ENCODE assay signal across 16 cellular contexts in the genomic region with DNA sequence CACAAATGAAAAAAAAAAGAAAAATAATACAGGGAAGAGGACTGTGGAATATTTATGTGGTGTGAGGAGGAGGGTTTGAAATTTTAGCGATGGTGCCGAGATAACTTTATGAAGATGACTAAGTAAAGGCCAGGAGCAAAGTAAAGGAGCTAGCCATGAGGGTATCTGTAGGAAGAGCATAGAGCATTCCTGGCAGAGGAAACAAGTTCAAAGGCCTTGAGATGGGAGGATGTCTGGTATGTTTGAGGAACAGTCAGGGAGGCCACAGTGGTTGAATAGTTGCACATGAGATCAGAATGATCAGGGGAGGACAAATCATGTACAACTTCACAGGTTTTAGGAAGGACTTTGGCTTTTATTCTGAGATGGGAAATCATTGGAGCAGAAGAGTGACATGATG. TPM values are rescaled to one million over a fixed set of nuclear protein-coding genes. Genes with fewer than 3 reads are reported as not detected.
DNase-seq lines count a peak whose midpoint lies in the region; ATAC-seq and TF ChIP-seq lines count a peak whose summit lies in the region.
"Had no signal": no experiment of that assay in that cellular context is flagged by ENCODE, and none has a peak within 500 bp of the region (broad histone marks: within the 10 kb centered on the region; RNA-seq: fewer than 3 reads in every experiment).

No MANE protein-coding gene starts in this region.

- intact Hi-C loops in PC-9 (cut with micrococcal nuclease; ENCODE audit: unreplicated experiment) = loop anchor here (10.0 kb wide), 1 partner anchor 136 kb away; a partner anchor contains a TSS

- H3K79me2 ChIP-seq in PC-9 (ENCODE audit: low read depth) = peaks cover 92% of the 10 kb centered on the region

- BruUV-seq in PC-9 (replicated peaks; lab: Mats Ljungman, UMichigan) = no TSS peak

- peaks cover 50% of the 10 kb centered on the region for H3K4me1 Mint-ChIP-seq in activated naive CD8-positive, alpha-beta T cell (ENCODE audit: low read depth)
- H3K4me1 Mint-ChIP-seq in activated naive CD8-positive, alpha-beta T cell treated with anti-CD3 and anti-CD28 coated beads for 36 hours = peaks cover 43% of the 10 kb centered on the region
- H3K4me1 Mint-ChIP-seq in glutamatergic neuron (ENCODE audit: low read depth, unreplicated experiment) = peaks cover 2% of the 10 kb centered on the region
- H3K4me1 Mint-ChIP-seq in naive thymus-derived CD8-positive, alpha-beta T cell = peaks cover 17 to 53% (median 49%) of the 10 kb centered on the region in 4 donors

- H3K27me3 ChIP-seq in PC-9 (ENCODE audit: insufficient read depth, low read depth) = no peaks in the 10 kb centered on the region

- H3F3A ChIP-seq in PC-9 (ENCODE audit: insufficient read depth, low read depth) = peaks cover 52% of the 10 kb centered on the region

- POLR2A ChIA-PET in PC-9 (lab: Charles Lee; ENCODE audit: unreplicated experiment) = no interaction called here
- POLR2A ChIA-PET in naive thymus-derived CD8-positive, alpha-beta T cell (lab: Charles Lee) = interaction anchor here (0.6 kb wide), 1 partner anchor 91 kb away, joined by 3 read pairs; no protein-coding TSS in a partner anchor

- H3K27ac ChIP-seq in PC-9 = no peak overlapping the region
- H3K27ac ChIP-seq: HL-60 had no signal

- H3K4me2 ChIP-seq in PC-9 = peak overlapping the region; percentile 17; the same call in 1 of the 2 replicates

- ATAC-seq in left lobe of liver = no peak
- no peak for ATAC-seq in naive thymus-derived CD8-positive, alpha-beta T cell

- no peak overlapping the region; the same call in 1 of the 2 replicates for H3K4me3 ChIP-seq in PC-9

- H3K36me3 Mint-ChIP-seq in activated naive CD8-positive, alpha-beta T cell = peaks cover 26% of the 10 kb centered on the region
- peaks cover 59% of the 10 kb centered on the region for H3K36me3 Mint-ChIP-seq in activated naive CD8-positive, alpha-beta T cell treated with anti-CD3 and anti-CD28 coated beads for 36 hours
- H3K36me3 Mint-ChIP-seq in glutamatergic neuron (ENCODE audit: unreplicated experiment) = peaks cover 18% of the 10 kb centered on the region
- H3K36me3 Mint-ChIP-seq in naive thymus-derived CD8-positive, alpha-beta T cell = peaks cover 17 to 72% (median 30%) of the 10 kb centered on the region in 3 donors

- DNase-seq in activated naive CD8-positive, alpha-beta T cell treated with anti-CD3 and anti-CD28 coated beads for 36 hours = no peak
- DNase-seq in PC-9 = no peak
- no peak for DNase-seq in glutamatergic neuron
- DNase-seq in left lobe of liver (ENCODE audit: low spot score) = no peak
- DNase-seq in naive thymus-derived CD8-positive, alpha-beta T cell = no peak
- DNase-seq in activated CD4-positive, CD25-positive, alpha-beta regulatory T cell (lab: John Stamatoyannopoulos, UW) = no peak
- DNase-seq: BE2C; KBM-7; NCI-H1092; NCI-H2107; NCI-H226; NCI-H526; NK-92 treated with Interleukin-12 subunit alpha and Interleukin-12 subunit beta, amount 100 ng/mL, for 24 hours; OCI-M1 had no signal

- peak overlapping the region; percentile 46 for H3K27ac Mint-ChIP-seq in activated naive CD8-positive, alpha-beta T cell
- no peak overlapping the region for H3K27ac Mint-ChIP-seq in activated naive CD8-positive, alpha-beta T cell treated with anti-CD3 and anti-CD28 coated beads for 36 hours
- H3K27ac Mint-ChIP-seq in glutamatergic neuron (ENCODE audit: unreplicated experiment) = peak overlapping the region; percentile 20
- H3K27ac Mint-ChIP-seq in naive thymus-derived CD8-positive, alpha-beta T cell = peak overlapping the region in 4 of 10 donors; percentile 2 to 49 (median 23)

- H4K20me1 ChIP-seq in PC-9 (ENCODE audit: insufficient read depth) = peaks cover 4% of the 10 kb centered on the region

- H2AFZ ChIP-seq in PC-9 = no peak overlapping the region

- no peaks in the 10 kb centered on the region for H3K9me3 ChIP-seq in PC-9 (ENCODE audit: insufficient read depth, low read depth)
- H3K9me3 ChIP-seq: BE2C had no signal

- no peak overlapping the region for H3K4me3 Mint-ChIP-seq in activated naive CD8-positive, alpha-beta T cell
- no peak overlapping the region for H3K4me3 Mint-ChIP-seq in activated naive CD8-positive, alpha-beta T cell treated with anti-CD3 and anti-CD28 coated beads for 36 hours
- H3K4me3 Mint-ChIP-seq in glutamatergic neuron (ENCODE audit: unreplicated experiment) = no peak overlapping the region
- peak overlapping the region in 2 of 10 donors; percentile 7 to 30 for H3K4me3 Mint-ChIP-seq in naive thymus-derived CD8-positive, alpha-beta T cell

- peaks cover 7% of the 10 kb centered on the region for H3K9me3 Mint-ChIP-seq in activated naive CD8-positive, alpha-beta T cell (ENCODE audit: low read depth)
- H3K9me3 Mint-ChIP-seq in activated naive CD8-positive, alpha-beta T cell treated with anti-CD3 and anti-CD28 coated beads for 36 hours = peaks cover 7% of the 10 kb centered on the region
- peaks cover 10% of the 10 kb centered on the region for H3K9me3 Mint-ChIP-seq in glutamatergic neuron (ENCODE audit: unreplicated experiment)
- peaks cover 0 to 12% (median 6%) of the 10 kb centered on the region in 9 donors for H3K9me3 Mint-ChIP-seq in naive thymus-derived CD8-positive, alpha-beta T cell

- H3K27me3 Mint-ChIP-seq in activated naive CD8-positive, alpha-beta T cell = no peaks in the 10 kb centered on the region
- no peaks in the 10 kb centered on the region for H3K27me3 Mint-ChIP-seq in activated naive CD8-positive, alpha-beta T cell treated with anti-CD3 and anti-CD28 coated beads for 36 hours
- peaks cover 7% of the 10 kb centered on the region for H3K27me3 Mint-ChIP-seq in glutamatergic neuron (ENCODE audit: unreplicated experiment)
- H3K27me3 Mint-ChIP-seq in naive thymus-derived CD8-positive, alpha-beta T cell = no peaks in the 10 kb centered on the region

- no peaks in the 10 kb centered on the region for H3K9me2 ChIP-seq in PC-9 (ENCODE audit: insufficient read depth)

- H3K36me3 ChIP-seq in PC-9 (ENCODE audit: low read depth) = peaks cover 63% of the 10 kb centered on the region

- CTCF ChIA-PET in PC-9 (lab: Charles Lee) = no interaction called here

- peaks cover 8% of the 10 kb centered on the region; the same call in 1 of the 2 replicates for H3K4me1 ChIP-seq in PC-9 (replicated peaks; ENCODE audit: insufficient read depth)

- no peak for TF ChIP-seq CTCF in PC-9 (conservative IDR thresholded peaks at IDR 0.05)
- no peak for TF ChIP-seq CTCF in glutamatergic neuron (IDR thresholded peaks at IDR 0.05; ENCODE audit: partially characterized antibody, unreplicated experiment)

RNA-seq across cellular contexts. Expression of a gene that starts 4.2 kb away (rescaled TPM):
- 100 to 1,000 TPM; 182 to 183 TPM for total RNA-seq in activated naive CD8-positive, alpha-beta T cell treated with anti-CD3 and anti-CD28 coated beads for 36 hours
- total RNA-seq in PC-9 (2021) (29.3 and 29.8 TPM in 2 replicates), glutamatergic neuron (ENCODE audit: unreplicated experiment) (124 TPM), left lobe of liver (27.1 TPM)
- total RNA-seq in naive thymus-derived CD8-positive, alpha-beta T cell = 10 to 100 TPM; 45.6 to 47.3 TPM
- polyA plus RNA-seq in naive thymus-derived CD8-positive, alpha-beta T cell = 10 to 100 TPM; 83.3 to 96.4 (median 90.4) TPM

RNA-seq across cellular contexts. Expression of a gene that starts 42.8 kb away (rescaled TPM):
- total RNA-seq in activated naive CD8-positive, alpha-beta T cell treated with anti-CD3 and anti-CD28 coated beads for 36 hours = 10 to 100 TPM; 54.4 to 55.4 TPM
- total RNA-seq in PC-9 (2021) (20.1 and 27.9 TPM in 2 replicates), glutamatergic neuron (ENCODE audit: unreplicated experiment) (31.8 TPM), left lobe of liver (12.0 TPM)
- 10 to 100 TPM; 51.1 to 59.8 TPM for total RNA-seq in naive thymus-derived CD8-positive, alpha-beta T cell
- polyA plus RNA-seq in naive thymus-derived CD8-positive, alpha-beta T cell = 10 to 100 TPM; 22.0 to 30.9 (median 29.7) TPM
